In genomic region chr1:94627771-94628170, GRCh38 we compare ENCODE assay signal across 1 cellular context.
TF ChIP-seq lines count a peak whose summit lies in the region.

No MANE protein-coding gene starts in this region.

TF ChIP-seq in IMR-90, 13 proteins besides CTCF, POLR2A, EP300 and RAD21:
- TF ChIP-seq MAFK (IDR thresholded peaks at IDR 0.05; ENCODE audit: low read depth, low read length) (no peak), RCOR1 (IDR thresholded peaks at IDR 0.05; ENCODE audit: insufficient replicate concordance, low read length) (no peak), SMC3 (IDR thresholded peaks at IDR 0.05; ENCODE audit: low read depth, low read length) (no peak), MXI1 (IDR thresholded peaks at IDR 0.05; ENCODE audit: borderline replicate concordance, low read depth, low read length) (no peak), NFE2L2 (IDR thresholded peaks at IDR 0.05; ENCODE audit: low read depth, low read length) (no peak), MAZ (IDR thresholded peaks at IDR 0.05; ENCODE audit: borderline replicate concordance, low read depth, low read length) (no peak), CHD1 (IDR thresholded peaks at IDR 0.05; ENCODE audit: low read depth, low read length) (no peak), RFX5 (IDR thresholded peaks at IDR 0.05; ENCODE audit: low read depth, low read length) (no peak), FOS (IDR thresholded peaks at IDR 0.05; ENCODE audit: low read depth, low read length) (no peak), BHLHE40 (IDR thresholded peaks at IDR 0.05; ENCODE audit: low read depth, low read length) (no peak), CEBPB (IDR thresholded peaks at IDR 0.05; ENCODE audit: low read depth, low read length) (no peak)
- TF ChIP-seq, protein P1, sequence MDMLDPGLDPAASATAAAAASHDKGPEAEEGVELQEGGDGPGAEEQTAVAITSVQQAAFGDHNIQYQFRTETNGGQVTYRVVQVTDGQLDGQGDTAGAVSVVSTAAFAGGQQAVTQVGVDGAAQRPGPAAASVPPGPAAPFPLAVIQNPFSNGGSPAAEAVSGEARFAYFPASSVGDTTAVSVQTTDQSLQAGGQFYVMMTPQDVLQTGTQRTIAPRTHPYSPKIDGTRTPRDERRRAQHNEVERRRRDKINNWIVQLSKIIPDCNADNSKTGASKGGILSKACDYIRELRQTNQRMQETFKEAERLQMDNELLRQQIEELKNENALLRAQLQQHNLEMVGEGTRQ (IDR thresholded peaks at IDR 0.05; ENCODE audit: low read depth, low read length) = no peak
- TF ChIP-seq, protein P2, sequence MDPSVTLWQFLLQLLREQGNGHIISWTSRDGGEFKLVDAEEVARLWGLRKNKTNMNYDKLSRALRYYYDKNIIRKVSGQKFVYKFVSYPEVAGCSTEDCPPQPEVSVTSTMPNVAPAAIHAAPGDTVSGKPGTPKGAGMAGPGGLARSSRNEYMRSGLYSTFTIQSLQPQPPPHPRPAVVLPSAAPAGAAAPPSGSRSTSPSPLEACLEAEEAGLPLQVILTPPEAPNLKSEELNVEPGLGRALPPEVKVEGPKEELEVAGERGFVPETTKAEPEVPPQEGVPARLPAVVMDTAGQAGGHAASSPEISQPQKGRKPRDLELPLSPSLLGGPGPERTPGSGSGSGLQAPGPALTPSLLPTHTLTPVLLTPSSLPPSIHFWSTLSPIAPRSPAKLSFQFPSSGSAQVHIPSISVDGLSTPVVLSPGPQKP (IDR thresholded peaks at IDR 0.05; ENCODE audit: borderline replicate concordance, low read depth, low read length) = no peak
